1 cellular context compared by ENCODE assay signal in the genomic region with DNA sequence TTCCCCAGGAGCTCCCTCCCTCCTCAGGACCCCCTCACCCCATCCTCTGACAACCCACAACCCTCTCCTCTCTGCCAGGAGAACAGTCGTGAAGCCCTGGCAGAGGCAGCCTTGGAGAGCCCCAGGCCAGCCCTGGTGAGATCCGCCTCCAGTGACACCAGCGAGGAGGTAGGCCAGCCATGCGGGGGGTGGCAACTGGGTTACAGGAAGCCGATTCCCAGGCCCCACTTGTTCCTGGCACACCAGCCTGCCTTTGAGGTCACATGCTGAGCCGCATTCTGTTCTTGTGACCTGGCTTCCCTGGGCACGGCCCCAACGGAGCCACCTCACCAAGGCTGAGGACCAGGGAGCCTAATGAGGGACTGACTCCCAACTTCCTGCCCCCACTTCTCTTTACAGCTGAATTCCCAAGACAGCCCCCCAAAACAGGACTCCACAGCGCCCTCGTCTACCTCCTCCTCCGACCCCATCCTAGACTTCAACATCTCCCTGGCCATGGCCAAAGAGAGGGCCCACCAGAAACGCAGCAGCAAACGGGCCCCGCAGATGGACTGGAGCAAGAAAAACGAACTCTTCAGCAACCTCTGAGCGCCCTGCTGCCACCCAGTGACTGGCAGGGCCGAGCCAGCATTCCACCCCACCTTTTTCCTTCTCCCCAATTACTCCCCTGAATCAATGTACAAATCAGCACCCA.
TF ChIP-seq lines count a peak whose summit lies in the region.

No MANE protein-coding gene starts in this region.

TF ChIP-seq in HEK293, 187 proteins besides CTCF, POLR2A, EP300 and RAD21 (continued from another document):
- TF ChIP-seq ZNF211 (tag by site-specific recombination; IDR thresholded peaks at IDR 0.05; ENCODE audit: low read depth), result no peak
- TF ChIP-seq ZNF16 (tag by site-specific recombination; IDR thresholded peaks at IDR 0.05; ENCODE audit: low read depth), result no peak
- no peak for TF ChIP-seq TCF7L2 (IDR thresholded peaks at IDR 0.05; ENCODE audit: borderline replicate concordance, low read depth, low read length)
- TF ChIP-seq ZNF19 (tag by site-specific recombination; IDR thresholded peaks at IDR 0.05; ENCODE audit: low read depth), result no peak
- no peak for TF ChIP-seq ZFP37 (tag by site-specific recombination; IDR thresholded peaks at IDR 0.05)
- TF ChIP-seq, protein P1, sequence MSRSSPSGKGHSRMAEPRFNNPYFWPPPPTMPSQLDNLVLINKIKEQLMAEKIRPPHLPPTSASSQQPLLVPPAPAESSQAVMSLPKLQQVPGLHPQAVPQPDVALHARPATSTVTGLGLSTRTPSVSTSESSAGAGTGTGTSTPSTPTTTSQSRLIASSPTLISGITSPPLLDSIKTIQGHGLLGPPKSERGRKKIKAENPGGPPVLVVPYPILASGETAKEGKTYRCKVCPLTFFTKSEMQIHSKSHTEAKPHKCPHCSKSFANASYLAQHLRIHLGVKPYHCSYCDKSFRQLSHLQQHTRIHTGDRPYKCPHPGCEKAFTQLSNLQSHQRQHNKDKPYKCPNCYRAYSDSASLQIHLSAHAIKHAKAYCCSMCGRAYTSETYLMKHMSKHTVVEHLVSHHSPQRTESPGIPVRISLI (tag by site-specific recombination; IDR thresholded peaks at IDR 0.05), result no peak
- TF ChIP-seq GLIS1 (tag by site-specific recombination; IDR thresholded peaks at IDR 0.05), result peak; percentile 34
- TF ChIP-seq, protein P2, sequence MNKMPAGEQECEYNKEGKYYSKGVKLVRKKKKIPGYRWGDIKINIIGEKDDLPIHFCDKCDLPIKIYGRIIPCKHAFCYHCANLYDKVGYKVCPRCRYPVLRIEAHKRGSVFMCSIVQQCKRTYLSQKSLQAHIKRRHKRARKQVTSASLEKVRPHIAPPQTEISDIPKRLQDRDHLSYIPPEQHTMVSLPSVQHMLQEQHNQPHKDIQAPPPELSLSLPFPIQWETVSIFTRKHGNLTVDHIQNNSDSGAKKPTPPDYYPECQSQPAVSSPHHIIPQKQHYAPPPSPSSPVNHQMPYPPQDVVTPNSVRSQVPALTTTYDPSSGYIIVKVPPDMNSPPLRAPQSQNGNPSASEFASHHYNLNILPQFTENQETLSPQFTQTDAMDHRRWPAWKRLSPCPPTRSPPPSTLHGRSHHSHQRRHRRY (tag by site-specific recombination; IDR thresholded peaks at IDR 0.05), result no peak
- no peak for TF ChIP-seq PRDM10 (tag by site-specific recombination; IDR thresholded peaks at IDR 0.05)
- peak; percentile 21; the same call in 1 of the 2 replicates for TF ChIP-seq GLIS2 (tag by site-specific recombination; IDR thresholded peaks at IDR 0.05)
- TF ChIP-seq ZNF785 (tag by site-specific recombination; IDR thresholded peaks at IDR 0.05), result no peak
- no peak for TF ChIP-seq ZNF585B (tag by site-specific recombination; IDR thresholded peaks at IDR 0.05)
- TF ChIP-seq SCRT2 (tag by site-specific recombination; IDR thresholded peaks at IDR 0.05), result no peak
- TF ChIP-seq ZSCAN18 (tag by site-specific recombination; IDR thresholded peaks at IDR 0.05), result no peak
- no peak for TF ChIP-seq ZNF324 (tag by site-specific recombination; IDR thresholded peaks at IDR 0.05)
- TF ChIP-seq, protein P3, sequence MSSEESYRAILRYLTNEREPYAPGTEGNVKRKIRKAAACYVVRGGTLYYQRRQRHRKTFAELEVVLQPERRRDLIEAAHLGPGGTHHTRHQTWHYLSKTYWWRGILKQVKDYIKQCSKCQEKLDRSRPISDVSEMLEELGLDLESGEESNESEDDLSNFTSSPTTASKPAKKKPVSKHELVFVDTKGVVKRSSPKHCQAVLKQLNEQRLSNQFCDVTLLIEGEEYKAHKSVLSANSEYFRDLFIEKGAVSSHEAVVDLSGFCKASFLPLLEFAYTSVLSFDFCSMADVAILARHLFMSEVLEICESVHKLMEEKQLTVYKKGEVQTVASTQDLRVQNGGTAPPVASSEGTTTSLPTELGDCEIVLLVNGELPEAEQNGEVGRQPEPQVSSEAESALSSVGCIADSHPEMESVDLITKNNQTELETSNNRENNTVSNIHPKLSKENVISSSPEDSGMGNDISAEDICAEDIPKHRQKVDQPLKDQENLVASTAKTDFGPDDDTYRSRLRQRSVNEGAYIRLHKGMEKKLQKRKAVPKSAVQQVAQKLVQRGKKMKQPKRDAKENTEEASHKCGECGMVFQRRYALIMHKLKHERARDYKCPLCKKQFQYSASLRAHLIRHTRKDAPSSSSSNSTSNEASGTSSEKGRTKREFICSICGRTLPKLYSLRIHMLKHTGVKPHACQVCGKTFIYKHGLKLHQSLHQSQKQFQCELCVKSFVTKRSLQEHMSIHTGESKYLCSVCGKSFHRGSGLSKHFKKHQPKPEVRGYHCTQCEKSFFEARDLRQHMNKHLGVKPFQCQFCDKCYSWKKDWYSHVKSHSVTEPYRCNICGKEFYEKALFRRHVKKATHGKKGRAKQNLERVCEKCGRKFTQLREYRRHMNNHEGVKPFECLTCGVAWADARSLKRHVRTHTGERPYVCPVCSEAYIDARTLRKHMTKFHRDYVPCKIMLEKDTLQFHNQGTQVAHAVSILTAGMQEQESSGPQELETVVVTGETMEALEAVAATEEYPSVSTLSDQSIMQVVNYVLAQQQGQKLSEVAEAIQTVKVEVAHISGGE (tag by site-specific recombination; conservative IDR thresholded peaks at IDR 0.05; ENCODE audit: low read depth), result no peak
- TF ChIP-seq AEBP2 (tag by site-specific recombination; IDR thresholded peaks at IDR 0.05; ENCODE audit: borderline replicate concordance), result no peak
- no peak for TF ChIP-seq ZSCAN30 (tag by site-specific recombination; IDR thresholded peaks at IDR 0.05)
- no peak for TF ChIP-seq KLF7 (tag by site-specific recombination; IDR thresholded peaks at IDR 0.05; ENCODE audit: borderline replicate concordance)
- TF ChIP-seq ZFP69B (tag by site-specific recombination; IDR thresholded peaks at IDR 0.05), result 0 out of 2 replicates have a peak, but pooled peaks have one; percentile 30
- TF ChIP-seq PRDM6 (tag by site-specific recombination; IDR thresholded peaks at IDR 0.05), result no peak
